20 cellular contexts compared by ENCODE assay signal in the genomic region with DNA sequence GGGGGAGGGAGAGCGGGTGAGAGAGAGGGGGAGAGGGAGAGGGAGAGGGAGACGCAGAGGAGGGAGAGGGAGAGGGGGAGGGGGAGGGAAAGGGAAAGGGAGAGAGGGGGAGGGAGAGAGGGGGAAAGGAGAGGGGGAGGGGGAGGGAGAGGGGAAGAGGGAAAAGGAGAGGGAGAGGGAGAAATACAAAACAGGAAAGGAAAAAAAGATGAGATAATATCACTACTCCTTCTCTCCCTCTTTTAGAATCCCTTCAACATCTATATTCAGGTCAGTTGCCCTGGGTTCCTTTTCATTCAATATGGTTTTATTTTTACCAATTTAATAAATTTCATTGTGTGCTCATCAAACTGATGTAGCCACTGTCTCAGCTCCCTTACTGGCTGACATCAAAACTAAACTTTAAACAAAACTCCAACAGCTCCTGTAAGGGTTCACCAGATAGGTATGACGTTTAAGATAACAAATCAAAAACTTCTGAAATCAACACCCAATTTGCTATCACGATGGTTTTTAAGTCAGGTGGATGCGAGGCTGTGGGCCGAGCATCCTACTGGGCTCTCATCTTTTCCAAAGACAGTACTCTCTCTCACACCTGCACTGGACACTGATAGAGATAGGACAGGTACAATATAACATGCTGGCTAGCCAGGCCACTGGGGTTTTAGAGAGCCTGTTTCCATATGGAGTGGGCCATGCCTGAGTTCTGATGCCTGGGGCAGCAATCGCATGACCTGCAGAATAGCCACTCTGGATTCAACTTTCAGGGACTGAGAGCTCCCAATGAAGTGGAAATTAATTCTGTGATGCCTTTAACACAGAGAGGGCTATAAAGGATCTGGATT.
DNase-seq lines count a peak whose midpoint lies in the region; ATAC-seq, FAIRE-seq and TF ChIP-seq lines count a peak whose summit lies in the region.
"Had no signal": no experiment of that assay in that cellular context is flagged by ENCODE, and none has a peak within 500 bp of the region (broad histone marks: within the 10 kb centered on the region; RNA-seq: fewer than 3 reads in every experiment).

No MANE protein-coding gene starts in this region.

- H3K36me3 Mint-ChIP-seq in T-helper 17 cell (ENCODE audit: low read depth) (peaks cover 7% of the 10 kb centered on the region), endodermal cell (ENCODE audit: low read depth) (peaks cover 3% of the 10 kb centered on the region)

- H3K27ac ChIP-seq in HepG2 (ENCODE audit: extremely low read length, insufficient read depth, low read length): no peak overlapping the region
- H3K27ac ChIP-seq in right lobe of liver: no peak overlapping the region
- H3K27ac ChIP-seq in endodermal cell (ENCODE audit: low read depth, low read length): peak overlapping the region; percentile 5
- H3K27ac ChIP-seq in vagina: peak overlapping the region; percentile 23
- H3K27ac ChIP-seq: ascending aorta, esophagus muscularis mucosa, gastroesophageal sphincter had no signal

- H3K9ac ChIP-seq in HepG2 (ENCODE audit: insufficient read depth, low read depth, low read length) (no peak overlapping the region), endodermal cell (ENCODE audit: extremely low read depth, low read length, poor library complexity, severe bottlenecking) (no peak overlapping the region)

- TF ChIP-seq CTCF in HepG2 (CRISPR knock-in tag; IDR thresholded peaks at IDR 0.05) (no peak), right lobe of liver (IDR thresholded peaks at IDR 0.05) (no peak), endodermal cell (conservative IDR thresholded peaks at IDR 0.05) (no peak), vagina (IDR thresholded peaks at IDR 0.05) (no peak)

- FAIRE-seq in HepG2 (lab: Jason Lieb, UNC): no peak

- no peaks in the 10 kb centered on the region for H3K79me2 ChIP-seq in HepG2 (ENCODE audit: insufficient read depth, low read length)

- intact Hi-C loops in HepG2 (cut with micrococcal nuclease; ENCODE audit: unreplicated experiment) (loop anchor here (1.0 kb wide), 1 partner anchor 47 kb away; no protein-coding TSS in a partner anchor), right lobe of liver (cut with DNase I) (no loop called here), vagina (cut with DNase I) (no loop called here)

- no peak overlapping the region for H3K4me3 ChIP-seq in HepG2 (replicated peaks in 1 of 3; ENCODE audit: insufficient read depth in 1 of 3, low read depth in 2 of 3, low read length in 3 of 3)
- no peak overlapping the region for H3K4me3 ChIP-seq in right lobe of liver
- no peak overlapping the region for H3K4me3 ChIP-seq in endodermal cell (ENCODE audit: low read length)
- H3K4me3 ChIP-seq in vagina: no peak overlapping the region
- H3K4me3 ChIP-seq: ascending aorta, esophagus muscularis mucosa, gastroesophageal sphincter had no signal

- in situ Hi-C loops in HepG2 (cut with HindIII; ENCODE audit: extremely low pct_ligation_motif_present, low pct_unique_long_range_greater_than_20kb): no loop called here

- TF ChIP-seq EP300 in HepG2 (IDR thresholded peaks at IDR 0.05; ENCODE audit: low read depth in 2 of 2, low read length in 2 of 2) (no peak), HepG2 (CRISPR knock-in tag; IDR thresholded peaks at IDR 0.05; ENCODE audit: borderline replicate concordance) (no peak)

- H3K9me3 ChIP-seq in HepG2 (ENCODE audit: low read length): no peaks in the 10 kb centered on the region
- H3K9me3 ChIP-seq in right lobe of liver: no peaks in the 10 kb centered on the region
- H3K9me3 ChIP-seq in T-helper 17 cell (ENCODE audit: control insufficient read depth, low read length, poor library complexity, severe bottlenecking): no peaks in the 10 kb centered on the region
- no peaks in the 10 kb centered on the region for H3K9me3 ChIP-seq in endodermal cell (ENCODE audit: control insufficient read depth, low read length)
- no peaks in the 10 kb centered on the region for H3K9me3 ChIP-seq in vagina
- H3K9me3 ChIP-seq: ascending aorta, Caco-2, esophagus muscularis mucosa, gastroesophageal sphincter had no signal

- POLR2A ChIA-PET in HepG2 (lab: Yijun Ruan, JAX): no interaction called here

- CTCF ChIA-PET in HepG2 (lab: Yijun Ruan, JAX; ENCODE audit: low intra/inter-chr PET ratio, low total read pairs): no interaction called here

- H3K27ac Mint-ChIP-seq in T-helper 17 cell (peak overlapping the region; percentile 97), endodermal cell (no peak overlapping the region)
- H3K27ac Mint-ChIP-seq: HFFc6 had no signal

- no peaks in the 10 kb centered on the region for H3K9me3 Mint-ChIP-seq in endodermal cell
- H3K9me3 Mint-ChIP-seq: HFFc6 had no signal

- H3K27me3 Mint-ChIP-seq in T-helper 17 cell (no peaks in the 10 kb centered on the region), endodermal cell (ENCODE audit: insufficient read depth) (peaks cover 10% of the 10 kb centered on the region)

- H4K20me1 ChIP-seq in HepG2 (ENCODE audit: insufficient read depth, low read length): no peaks in the 10 kb centered on the region

- H3K4me1 ChIP-seq in HepG2 (ENCODE audit: insufficient read depth, low read length) (no peaks in the 10 kb centered on the region), right lobe of liver (no peaks in the 10 kb centered on the region), endodermal cell (ENCODE audit: control insufficient read depth, insufficient read depth, low read length) (peaks cover 35% of the 10 kb centered on the region), vagina (peaks cover 52% of the 10 kb centered on the region)
- H3K4me1 ChIP-seq: ascending aorta had no signal

- peaks cover 69% of the 10 kb centered on the region for H3K4me1 Mint-ChIP-seq in T-helper 17 cell
- peaks cover 56% of the 10 kb centered on the region for H3K4me1 Mint-ChIP-seq in endodermal cell

- no peak overlapping the region for H2AFZ ChIP-seq in HepG2 (ENCODE audit: low read length)

- WGBS in HepG2 (ENCODE audit: low lambda C conversion rate): 73% methylated on average over 7 of the region's 7 CpGs
- WGBS in right lobe of liver (ENCODE audit: insufficient coverage, low coverage, low lambda C conversion rate, missing lambda C conversion rate): 49% methylated on average over 6 of the region's 7 CpGs
- 76 to 91% methylated on average over 4 to 5 of the region's 7 CpGs for WGBS in endodermal cell (ENCODE audit: insufficient coverage in 1 of 2, insufficient read length in 1 of 2), 2 experiments

- TF ChIP-seq RAD21 in HepG2 (CRISPR knock-in tag; IDR thresholded peaks at IDR 0.05): no peak

- H3K27me3 ChIP-seq in HepG2 (ENCODE audit: control insufficient read depth in 1 of 2, insufficient read depth in 2 of 2, low read length in 2 of 2): no peaks in the 10 kb centered on the region
- no peaks in the 10 kb centered on the region for H3K27me3 ChIP-seq in right lobe of liver
- no peaks in the 10 kb centered on the region for H3K27me3 ChIP-seq in endodermal cell (ENCODE audit: control insufficient read depth, insufficient read depth, low read length, poor library complexity, severe bottlenecking)
- no peaks in the 10 kb centered on the region for H3K27me3 ChIP-seq in vagina
- H3K27me3 ChIP-seq: ascending aorta, esophagus muscularis mucosa, gastroesophageal sphincter had no signal

- DNase-seq in HepG2 (ENCODE audit: low spot score) (no peak), right lobe of liver (no peak), T-helper 17 cell (no peak), endodermal cell (no peak), vagina (ENCODE audit: extremely low spot score in 2 of 2) (no peak), AG20443 (ENCODE audit: low spot score) (no peak)
- DNase-seq: activated CD4-positive, alpha-beta T cell treated with anti-CD3 and anti-CD28 coated beads, Interleukin-2, amount 50 U/mL, for 48 hours; Caco-2; cerebellar nuclear complex; HFFc6; Kasumi-1; left colon; NCI-H1105; NCI-H2081 treated with DMSO at 0.1 percent for 48 hours; NCI-H526 treated with DMSO at 0.1 percent for 48 hours; retina had no signal

- peak overlapping the region; percentile 7 for H3K4me3 Mint-ChIP-seq in T-helper 17 cell
- H3K4me3 Mint-ChIP-seq in endodermal cell: no peak overlapping the region
- H3K4me3 Mint-ChIP-seq: HFFc6 had no signal

- peak; percentile 24; the same call in 1 of the 3 replicates for ATAC-seq in HepG2
- ATAC-seq in right lobe of liver: no peak
- ATAC-seq in T-helper 17 cell: peak; percentile 23
- ATAC-seq in HG03378 (IDR thresholded peaks at IDR 0.05; ENCODE audit: unreplicated experiment): no peak
- ATAC-seq: left colon had no signal

- no peak overlapping the region for H3K4me2 ChIP-seq in HepG2 (ENCODE audit: low read depth, low read length)

- H3K36me3 ChIP-seq in HepG2 (replicated peaks in 1 of 2; ENCODE audit: control insufficient read depth in 1 of 2, insufficient read depth in 2 of 2, low read length in 2 of 2): peaks cover 0 to 3% of the 10 kb centered on the region in 2 experiments; a peak in 1 of 5 replicates
- no peaks in the 10 kb centered on the region for H3K36me3 ChIP-seq in right lobe of liver
- H3K36me3 ChIP-seq in endodermal cell (ENCODE audit: control insufficient read depth, insufficient read depth, low read length): no peaks in the 10 kb centered on the region
- no peaks in the 10 kb centered on the region for H3K36me3 ChIP-seq in vagina
- H3K36me3 ChIP-seq: ascending aorta, esophagus muscularis mucosa, gastroesophageal sphincter had no signal

- no peak for TF ChIP-seq POLR2A in HepG2 (IDR thresholded peaks at IDR 0.05; ENCODE audit: insufficient read depth in 1 of 2, low read depth in 2 of 2, low read length in 2 of 2)
- no peak for TF ChIP-seq POLR2A in right lobe of liver (IDR thresholded peaks at IDR 0.05)
- TF ChIP-seq POLR2A in vagina (IDR thresholded peaks at IDR 0.05): no peak

- BruUV-seq in HepG2 (replicated peaks; lab: Mats Ljungman, UMichigan): no TSS peak

TF ChIP-seq in HepG2, 621 proteins besides CTCF, POLR2A, EP300 and RAD21:
- TF ChIP-seq POLR2G (IDR thresholded peaks at IDR 0.05; ENCODE audit: low read depth, low read length) (no peak), TOPORS (CRISPR knock-in tag; IDR thresholded peaks at IDR 0.05) (no peak), PCBP2 (optimal IDR thresholded peaks at IDR 0.05; ENCODE audit: low read depth, low read length, poor library complexity, severe bottlenecking) (peak; percentile 67), ZNF337 (CRISPR knock-in tag; IDR thresholded peaks at IDR 0.05; ENCODE audit: borderline replicate concordance, low read depth) (no peak), HNRNPK (IDR thresholded peaks at IDR 0.05; ENCODE audit: low read depth, low read length, poor library complexity, severe bottlenecking) (peak; percentile 94), ZNF510 (CRISPR knock-in tag; IDR thresholded peaks at IDR 0.05; ENCODE audit: low read depth) (no peak), PCBP1 (IDR thresholded peaks at IDR 0.05; ENCODE audit: borderline replicate concordance, low read depth, low read length) (peak; percentile 85; the same call in 1 of the 2 replicates), ZNF484 (CRISPR knock-in tag; IDR thresholded peaks at IDR 0.05; ENCODE audit: borderline replicate concordance, low read depth) (no peak)

Comparison
In these comparisons a context has a peak if more than half of its experiments do, and no peak if none do; other contexts are left out.
1. ATAC-seq: peak in HepG2 (single experiment) and T-helper 17 cell (single experiment); none in right lobe of liver (0 of 4) and HG03378 (single experiment).
2. H3K27ac ChIP-seq: peak in endodermal cell (single experiment) and vagina (single experiment); none in HepG2 (single experiment) and right lobe of liver (0 of 3).